In genomic region chr7:159192013-159192412, GRCh38 we compare ENCODE assay signal across 20 cellular contexts. TPM values are rescaled to one million over a fixed set of nuclear protein-coding genes. Genes with fewer than 3 reads are reported as not detected.
"Had no signal": no experiment of that assay in that cellular context is flagged by ENCODE, and none has a peak within 500 bp of the region (broad histone marks: within the 10 kb centered on the region; RNA-seq: fewer than 3 reads in every experiment).

No MANE protein-coding gene starts in this region.

- H3K9me3 Mint-ChIP-seq: type B pancreatic cell had no signal

- DNase-seq: activated CD4-positive, alpha-beta T cell treated with anti-CD3 and anti-CD28 coated beads, Interleukin-2, amount 50 U/mL, for 1 hour; activated naive CD4-positive, alpha-beta T cell treated with Interleukin-2 at 50 U/mL for 16 hours; anterior cingulate cortex; effector memory CD4-positive, alpha-beta T cell; foreskin melanocyte; head of caudate nucleus; mesendoderm; nucleus accumbens; small intestine; stimulated activated CD4-positive, alpha-beta T cell treated with anti-CD3 and anti-CD28 coated beads, Interleukin-4, amount 100 ng/mL, for 4 hours; stimulated activated CD8-positive, alpha-beta memory T cell treated with anti-CD3 and anti-CD28 coated beads, Interleukin-4, amount 100 ng/mL, for 48 hours; stimulated activated naive CD4-positive, alpha-beta T cell treated with Interleukin-2 at 50 U/mL for 16 hours had no signal

- FAIRE-seq: small intestine, TTC549 had no signal

- H3K36me3 ChIP-seq: breast epithelium, right atrium auricular region had no signal

- H3K27me3 Mint-ChIP-seq: dendritic cell treated with granulocyte-macrophage colony-stimulating factor and Interleukin-4, amounts not matched to agents 40 ng/mL and 50 ng/mL, for 4 days; type B pancreatic cell had no signal

- H3K4me3 ChIP-seq: breast epithelium, right atrium auricular region had no signal

- H3K27ac ChIP-seq: breast epithelium, right atrium auricular region had no signal

- H3K27me3 ChIP-seq: breast epithelium, right atrium auricular region had no signal

- H3K4me1 ChIP-seq: breast epithelium had no signal

- H3K36me3 Mint-ChIP-seq: type B pancreatic cell had no signal

- ATAC-seq: activated CD4-positive, CD25-positive, alpha-beta regulatory T cell treated with anti-CD3 and anti-CD28 coated beads, Interleukin-2, amount 50 U/mL, for 24 hours had no signal

- H3K27ac Mint-ChIP-seq: dendritic cell treated with granulocyte-macrophage colony-stimulating factor and Interleukin-4, amounts not matched to agents 40 ng/mL and 50 ng/mL, for 4 days; nephron; type B pancreatic cell had no signal

- H3K4me3 Mint-ChIP-seq: dendritic cell treated with granulocyte-macrophage colony-stimulating factor and Interleukin-4, amounts not matched to agents 40 ng/mL and 50 ng/mL, for 4 days; nephron; type B pancreatic cell had no signal

RNA-seq across cellular contexts. Expression of gene VIPR2, which starts 47.3 kb away (rescaled TPM):
- total RNA-seq: fibroblast of lung had no signal
- polyA plus RNA-seq: fibroblast of lung had no signal
